ENCODE assay signal across 39 cellular contexts in the genomic region with DNA sequence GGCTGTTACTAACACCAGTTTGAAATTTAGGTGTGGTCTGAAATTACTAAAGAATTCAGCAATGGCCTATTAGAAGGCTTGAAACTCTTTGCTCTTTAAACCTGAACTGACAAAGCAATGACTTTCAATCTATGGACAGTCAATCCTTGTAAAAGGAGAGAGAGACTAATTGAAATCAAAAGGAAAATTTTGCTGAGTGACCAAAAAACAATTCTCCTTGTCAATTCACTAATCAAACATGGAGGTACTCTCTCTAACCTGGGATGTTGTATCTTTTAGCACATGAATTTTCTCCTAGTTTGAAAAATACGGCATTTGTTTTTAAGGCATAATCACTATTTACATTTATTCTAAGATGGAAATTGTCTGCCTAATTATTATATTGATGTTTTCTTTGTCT.
"Had no signal": no experiment of that assay in that cellular context is flagged by ENCODE, and none has a peak within 500 bp of the region (broad histone marks: within the 10 kb centered on the region; RNA-seq: fewer than 3 reads in every experiment).

No MANE protein-coding gene starts in this region.

- H3K4me1 Mint-ChIP-seq: activated CD4-positive, alpha-beta memory T cell treated with anti-CD3 and anti-CD28 coated beads, Interleukin-2, amount 10 ng/mL, durations not matched to agents 7 days and 5 days; activated CD4-positive, alpha-beta T cell treated with anti-CD3 and anti-CD28 coated beads for 36 hours; activated CD4-positive, alpha-beta T cell treated with anti-CD3 and anti-CD28 coated beads, Interleukin-2, amount 10 ng/mL, durations not matched to agents 7 days and 5 days; activated CD8-positive, alpha-beta memory T cell treated with anti-CD3 and anti-CD28 coated beads, Interleukin-2, amount 10 ng/mL, durations not matched to agents 7 days and 5 days; activated naive CD4-positive, alpha-beta T cell treated with anti-CD3 and anti-CD28 coated beads, Interleukin-2, amount 10 ng/mL, durations not matched to agents 7 days and 5 days; activated naive CD4-positive, alpha-beta T cell treated with anti-CD3 and anti-CD28 coated beads, Interleukin-2, amount 50 U/mL, for 24 hours; activated naive CD8-positive, alpha-beta T cell treated with anti-CD3 and anti-CD28 coated beads, Interleukin-2, amount 10 ng/mL, durations not matched to agents 7 days and 5 days; activated naive CD8-positive, alpha-beta T cell treated with anti-CD3 and anti-CD28 coated beads, Interleukin-2, amount 50 U/mL, for 24 hours; central memory CD8-positive, alpha-beta T cell; WTC11 had no signal

- H3K27me3 ChIP-seq: ascending aorta, cardiac muscle cell had no signal

- H3K9me3 Mint-ChIP-seq: activated CD4-positive, alpha-beta memory T cell treated with anti-CD3 and anti-CD28 coated beads, Interleukin-2, amount 10 ng/mL, durations not matched to agents 7 days and 5 days; activated CD4-positive, alpha-beta T cell treated with anti-CD3 and anti-CD28 coated beads, Interleukin-2, amount 10 ng/mL, durations not matched to agents 7 days and 5 days; activated naive CD4-positive, alpha-beta T cell treated with anti-CD3 and anti-CD28 coated beads, Interleukin-2, amount 10 ng/mL, durations not matched to agents 7 days and 5 days; activated naive CD4-positive, alpha-beta T cell treated with anti-CD3 and anti-CD28 coated beads, Interleukin-2, amount 50 U/mL, for 24 hours; activated naive CD8-positive, alpha-beta T cell treated with anti-CD3 and anti-CD28 coated beads, Interleukin-2, amount 10 ng/mL, durations not matched to agents 7 days and 5 days; activated naive CD8-positive, alpha-beta T cell treated with anti-CD3 and anti-CD28 coated beads, Interleukin-2, amount 50 U/mL, for 24 hours; activated T-cell treated with anti-CD3 and anti-CD28 coated beads, Interleukin-2, amount 50 U/mL, for 24 hours; activated T-helper 2 cell treated with anti-CD3 and anti-CD28 coated beads, Interferon-gamma antibody, Interleukin-2, Interleukin-4, amounts not matched to agents 10 μg/mL and 5 μg/mL and 100 μg/mL, durations not matched to agents 14 hours and 24 hours and 36 hours; central memory CD8-positive, alpha-beta T cell; T-helper 1 cell treated with Interleukin-12 subunit alpha and Interleukin-12 subunit beta and Interleukin-4 antibody, amounts not matched to agents 30 μg/mL and 1 μg/mL, for 36 hours; T-helper 2 cell treated with Interferon-gamma antibody and Interleukin-4, amounts not matched to agents 5 μg/mL and 100 μg/mL, for 36 hours; WTC11 had no signal

- H3K27ac ChIP-seq: ascending aorta, cardiac muscle cell, VCaP had no signal

- H3K27ac Mint-ChIP-seq: activated CD4-positive, alpha-beta memory T cell treated with anti-CD3 and anti-CD28 coated beads, Interleukin-2, amount 10 ng/mL, durations not matched to agents 7 days and 5 days; activated CD4-positive, alpha-beta T cell treated with anti-CD3 and anti-CD28 coated beads for 36 hours; activated CD4-positive, alpha-beta T cell treated with anti-CD3 and anti-CD28 coated beads, Interleukin-2, amount 10 ng/mL, durations not matched to agents 7 days and 5 days; activated CD8-positive, alpha-beta memory T cell treated with anti-CD3 and anti-CD28 coated beads, Interleukin-2, amount 10 ng/mL, durations not matched to agents 7 days and 5 days; activated CD8-positive, alpha-beta T cell treated with anti-CD3 and anti-CD28 coated beads, Interleukin-2, amount 10 ng/mL, durations not matched to agents 7 days and 5 days; activated naive CD4-positive, alpha-beta T cell treated with anti-CD3 and anti-CD28 coated beads, Interleukin-2, amount 10 ng/mL, durations not matched to agents 7 days and 5 days; activated naive CD4-positive, alpha-beta T cell treated with anti-CD3 and anti-CD28 coated beads, Interleukin-2, amount 50 U/mL, for 24 hours; activated naive CD8-positive, alpha-beta T cell; activated naive CD8-positive, alpha-beta T cell treated with anti-CD3 and anti-CD28 coated beads, Interleukin-2, amount 10 ng/mL, durations not matched to agents 7 days and 5 days; activated naive CD8-positive, alpha-beta T cell treated with anti-CD3 and anti-CD28 coated beads, Interleukin-2, amount 50 U/mL, for 24 hours; activated T-cell treated with anti-CD3 and anti-CD28 coated beads, Interleukin-2, amount 50 U/mL, for 24 hours; activated T-helper 2 cell treated with anti-CD3 and anti-CD28 coated beads, Interferon-gamma antibody, Interleukin-2, Interleukin-4, amounts not matched to agents 10 μg/mL and 5 μg/mL and 100 μg/mL, durations not matched to agents 14 hours and 24 hours and 36 hours; brain; T-helper 1 cell treated with Interleukin-12 subunit alpha and Interleukin-12 subunit beta and Interleukin-4 antibody, amounts not matched to agents 30 μg/mL and 1 μg/mL, for 36 hours; T-helper 2 cell treated with Interferon-gamma antibody and Interleukin-4, amounts not matched to agents 5 μg/mL and 100 μg/mL, for 36 hours; WTC11 had no signal

- H3K36me3 Mint-ChIP-seq: activated CD8-positive, alpha-beta memory T cell treated with anti-CD3 and anti-CD28 coated beads, Interleukin-2, amount 10 ng/mL, durations not matched to agents 7 days and 5 days; activated naive CD4-positive, alpha-beta T cell treated with anti-CD3 and anti-CD28 coated beads, Interleukin-2, amount 10 ng/mL, durations not matched to agents 7 days and 5 days; activated naive CD4-positive, alpha-beta T cell treated with anti-CD3 and anti-CD28 coated beads, Interleukin-2, amount 50 U/mL, for 24 hours; activated naive CD8-positive, alpha-beta T cell; activated naive CD8-positive, alpha-beta T cell treated with anti-CD3 and anti-CD28 coated beads, Interleukin-2, amount 10 ng/mL, durations not matched to agents 7 days and 5 days; brain; WTC11 had no signal

- H3K36me3 ChIP-seq: ascending aorta, cardiac muscle cell had no signal

- FAIRE-seq: bronchial epithelial cell, TTC549 had no signal

- H3K4me3 ChIP-seq: ascending aorta, cardiac muscle cell had no signal

- DNase-seq: activated CD4-positive, alpha-beta memory T cell treated with anti-CD3 and anti-CD28 coated beads, Interleukin-2, amount 10 ng/mL, durations not matched to agents 7 days and 5 days; activated CD4-positive, alpha-beta T cell treated with anti-CD3 and anti-CD28 coated beads for 1 hour; activated CD4-positive, alpha-beta T cell treated with anti-CD3 and anti-CD28 coated beads for 36 hours; activated CD4-positive, alpha-beta T cell treated with anti-CD3 and anti-CD28 coated beads for 48 hours; activated CD4-positive, alpha-beta T cell treated with anti-CD3 and anti-CD28 coated beads, Interleukin-2, amount 10 ng/mL, durations not matched to agents 7 days and 5 days; activated CD4-positive, alpha-beta T cell treated with anti-CD3 and anti-CD28 coated beads, Interleukin-2, amount 50 U/mL, for 48 hours; activated CD4-positive, CD25-positive, alpha-beta regulatory T cell; activated CD8-positive, alpha-beta memory T cell treated with anti-CD3 and anti-CD28 coated beads for 24 hours; activated CD8-positive, alpha-beta memory T cell treated with anti-CD3 and anti-CD28 coated beads, Interleukin-2, amount 10 ng/mL, durations not matched to agents 7 days and 5 days; activated CD8-positive, alpha-beta memory T cell treated with anti-CD3 and anti-CD28 coated beads, Interleukin-2, amount 50 U/mL, for 48 hours; activated CD8-positive, alpha-beta T cell treated with anti-CD3 and anti-CD28 coated beads, Interleukin-2, amount 10 ng/mL, durations not matched to agents 7 days and 5 days; activated effector memory CD4-positive, alpha-beta T cell treated with Interleukin-2 at 50 U/mL for 16 hours; activated gamma-delta T cell; activated naive CD4-positive, alpha-beta T cell treated with anti-CD3 and anti-CD28 coated beads, Interleukin-2, amount 10 ng/mL, durations not matched to agents 7 days and 5 days; activated naive CD4-positive, alpha-beta T cell treated with Interleukin-2 at 50 U/mL for 16 hours; activated naive CD8-positive, alpha-beta T cell treated with anti-CD3 and anti-CD28 coated beads, Interleukin-2, amount 10 ng/mL, durations not matched to agents 7 days and 5 days; activated naive CD8-positive, alpha-beta T cell treated with anti-CD3 and anti-CD28 coated beads, Interleukin-2, amount 50 U/mL, for 24 hours; activated T-cell treated with anti-CD3 and anti-CD28 coated beads, Interleukin-2, amount 50 U/mL, for 24 hours; activated T-cell treated with anti-CD3 and anti-CD28 coated beads, Interleukin-2, amount 50 U/mL, for 48 hours; amygdala; anterior cingulate cortex; caudate nucleus; cerebellar nuclear complex; T-helper 2 cell; T-helper 9 cell had no signal

- H3K4me3 Mint-ChIP-seq: activated CD4-positive, alpha-beta memory T cell treated with anti-CD3 and anti-CD28 coated beads, Interleukin-2, amount 10 ng/mL, durations not matched to agents 7 days and 5 days; activated CD4-positive, alpha-beta T cell treated with anti-CD3 and anti-CD28 coated beads for 36 hours; activated CD4-positive, alpha-beta T cell treated with anti-CD3 and anti-CD28 coated beads, Interleukin-2, amount 10 ng/mL, durations not matched to agents 7 days and 5 days; activated CD8-positive, alpha-beta memory T cell treated with anti-CD3 and anti-CD28 coated beads, Interleukin-2, amount 10 ng/mL, durations not matched to agents 7 days and 5 days; activated CD8-positive, alpha-beta T cell treated with anti-CD3 and anti-CD28 coated beads, Interleukin-2, amount 10 ng/mL, durations not matched to agents 7 days and 5 days; activated naive CD4-positive, alpha-beta T cell treated with anti-CD3 and anti-CD28 coated beads, Interleukin-2, amount 10 ng/mL, durations not matched to agents 7 days and 5 days; activated naive CD4-positive, alpha-beta T cell treated with anti-CD3 and anti-CD28 coated beads, Interleukin-2, amount 50 U/mL, for 24 hours; activated naive CD8-positive, alpha-beta T cell; activated naive CD8-positive, alpha-beta T cell treated with anti-CD3 and anti-CD28 coated beads, Interleukin-2, amount 10 ng/mL, durations not matched to agents 7 days and 5 days; activated naive CD8-positive, alpha-beta T cell treated with anti-CD3 and anti-CD28 coated beads, Interleukin-2, amount 50 U/mL, for 24 hours; activated T-cell treated with anti-CD3 and anti-CD28 coated beads, Interleukin-2, amount 50 U/mL, for 24 hours; brain; central memory CD8-positive, alpha-beta T cell; T-helper 1 cell treated with Interleukin-12 subunit alpha and Interleukin-12 subunit beta and Interleukin-4 antibody, amounts not matched to agents 30 μg/mL and 1 μg/mL, for 36 hours; T-helper 2 cell treated with Interferon-gamma antibody and Interleukin-4, amounts not matched to agents 5 μg/mL and 100 μg/mL, for 36 hours; WTC11 had no signal

- H3K27me3 Mint-ChIP-seq: activated CD4-positive, alpha-beta memory T cell treated with anti-CD3 and anti-CD28 coated beads, Interleukin-2, amount 10 ng/mL, durations not matched to agents 7 days and 5 days; activated CD4-positive, alpha-beta T cell treated with anti-CD3 and anti-CD28 coated beads for 36 hours; activated naive CD4-positive, alpha-beta T cell treated with anti-CD3 and anti-CD28 coated beads, Interleukin-2, amount 10 ng/mL, durations not matched to agents 7 days and 5 days; activated naive CD4-positive, alpha-beta T cell treated with anti-CD3 and anti-CD28 coated beads, Interleukin-2, amount 50 U/mL, for 24 hours; activated naive CD8-positive, alpha-beta T cell; activated naive CD8-positive, alpha-beta T cell treated with anti-CD3 and anti-CD28 coated beads, Interleukin-2, amount 50 U/mL, for 24 hours; activated T-cell treated with anti-CD3 and anti-CD28 coated beads, Interleukin-2, amount 50 U/mL, for 24 hours had no signal

- ATAC-seq: activated CD4-positive, alpha-beta T cell treated with anti-CD3 and anti-CD28 coated beads for 36 hours; activated CD4-positive, CD25-positive, alpha-beta regulatory T cell treated with anti-CD3 and anti-CD28 coated beads, Interleukin-2, amount 50 U/mL, for 24 hours; activated CD8-positive, alpha-beta memory T cell treated with anti-CD3 and anti-CD28 coated beads, Interleukin-2, amount 10 ng/mL, durations not matched to agents 7 days and 5 days; activated CD8-positive, alpha-beta T cell treated with anti-CD3 and anti-CD28 coated beads, Interleukin-2, amount 10 ng/mL, durations not matched to agents 7 days and 5 days; activated naive CD8-positive, alpha-beta T cell treated with anti-CD3 and anti-CD28 coated beads, Interleukin-2, amount 50 U/mL, for 24 hours; WTC11 had no signal

- H3K4me1 ChIP-seq: ascending aorta had no signal

- H3K9me3 ChIP-seq: ascending aorta had no signal
